Comparison of ENCODE assay signal across 3 cellular contexts in genomic region chr10:45550903-45551302, GRCh38.
TF ChIP-seq lines count a peak whose summit lies in the region.

No MANE protein-coding gene starts in this region.

TF ChIP-seq in A549, 52 proteins besides CTCF, POLR2A, EP300 and RAD21:
- peak; percentile 16 for TF ChIP-seq MAFK (IDR thresholded peaks at IDR 0.05; ENCODE audit: partially characterized antibody)
- TF ChIP-seq EHMT2 (IDR thresholded peaks at IDR 0.05; ENCODE audit: low read depth), result no peak
- TF ChIP-seq BHLHE40 (IDR thresholded peaks at IDR 0.05; ENCODE audit: low read depth, low read length), result no peak
TF ChIP-seq in A549: peak in this region for 1.

TF ChIP-seq in IMR-90, 13 proteins besides CTCF, POLR2A, EP300 and RAD21:
- TF ChIP-seq SMC3 (IDR thresholded peaks at IDR 0.05; ENCODE audit: low read depth, low read length) (no peak), RFX5 (IDR thresholded peaks at IDR 0.05; ENCODE audit: low read depth, low read length) (no peak), ELK1 (IDR thresholded peaks at IDR 0.05; ENCODE audit: borderline replicate concordance, low read depth, low read length) (no peak), NFE2L2 (IDR thresholded peaks at IDR 0.05; ENCODE audit: low read depth, low read length) (no peak), CEBPB (IDR thresholded peaks at IDR 0.05; ENCODE audit: low read depth, low read length) (no peak), MAZ (IDR thresholded peaks at IDR 0.05; ENCODE audit: borderline replicate concordance, low read depth, low read length) (no peak), RCOR1 (IDR thresholded peaks at IDR 0.05; ENCODE audit: insufficient replicate concordance, low read length) (no peak), MXI1 (IDR thresholded peaks at IDR 0.05; ENCODE audit: borderline replicate concordance, low read depth, low read length) (no peak), FOS (IDR thresholded peaks at IDR 0.05; ENCODE audit: low read depth, low read length) (no peak), CHD1 (IDR thresholded peaks at IDR 0.05; ENCODE audit: low read depth, low read length) (no peak), BHLHE40 (IDR thresholded peaks at IDR 0.05; ENCODE audit: low read depth, low read length) (no peak), USF2 (IDR thresholded peaks at IDR 0.05; ENCODE audit: low read depth, low read length) (no peak), MAFK (IDR thresholded peaks at IDR 0.05; ENCODE audit: low read depth, low read length) (no peak)

TF ChIP-seq in HepG2, 621 proteins besides CTCF, POLR2A, EP300 and RAD21:
- TF ChIP-seq ZNF337 (CRISPR knock-in tag; IDR thresholded peaks at IDR 0.05; ENCODE audit: borderline replicate concordance, low read depth) (no peak), NFE2L2 (IDR thresholded peaks at IDR 0.05; ENCODE audit: low read length) (peak; percentile 63), RELA (CRISPR knock-in tag; IDR thresholded peaks at IDR 0.05) (no peak), SOX5 (CRISPR knock-in tag; IDR thresholded peaks at IDR 0.05; ENCODE audit: borderline replicate concordance) (no peak)
